Comparison of ENCODE assay signal across 11 cellular contexts in genomic region chr5:174433098-174433497, GRCh38.
"Had no signal": no experiment of that assay in that cellular context is flagged by ENCODE, and none has a peak within 500 bp of the region (broad histone marks: within the 10 kb centered on the region; RNA-seq: fewer than 3 reads in every experiment).

No MANE protein-coding gene starts in this region.

- ATAC-seq: GM23338, HCT116 had no signal

- H3K4me2 ChIP-seq: GM23338 had no signal

- H2AFZ ChIP-seq: GM23248, GM23338 had no signal

- H3K4me1 ChIP-seq: HAP-1 had no signal

- FAIRE-seq: H1, H54 had no signal

- DNase-seq: GM23248, GOT3, H7, H9, HCEC 1CT, HFFc6 had no signal

- H3K36me3 ChIP-seq: HAP-1 had no signal

- H3K27ac ChIP-seq: GM23248 had no signal

- H3K9me3 ChIP-seq: HAP-1 had no signal

- H3K9ac ChIP-seq: GM23248 had no signal

- H3K4me3 ChIP-seq: GM23248, GM23338, HAP-1 had no signal
